8 cellular contexts compared by ENCODE assay signal in genomic region chr12:121803861-121804416, GRCh38. TPM values are rescaled to one million over a fixed set of nuclear protein-coding genes. Genes with fewer than 3 reads are reported as not detected.
DNase-seq lines count a peak whose midpoint lies in the region; ATAC-seq and TF ChIP-seq lines count a peak whose summit lies in the region.

Gene SETD1B, plus strand, starts transcription at chr12:121804009. Its CDS starts 729 bp downstream, at chr12:121804738.

- H3K4me1 Mint-ChIP-seq in activated T-helper 1 cell treated with anti-CD3 and anti-CD28 coated beads, Interleukin-12 subunit alpha, Interleukin-12 subunit beta, Interleukin-2, Interleukin-4 antibody, amounts not matched to agents 30 ng/mL and 10 ng/mL and 1 ng/mL, durations not matched to agents 14 hours and 24 hours and 36 hours (ENCODE audit: low read depth): peaks cover 31% of the 10 kb centered on the region
- peaks cover 35 to 50% of the 10 kb centered on the region in 2 donors for H3K4me1 Mint-ChIP-seq in natural killer cell

- peaks cover 24% of the 10 kb centered on the region for H3K36me3 Mint-ChIP-seq in activated T-helper 1 cell treated with anti-CD3 and anti-CD28 coated beads, Interleukin-12 subunit alpha, Interleukin-12 subunit beta, Interleukin-2, Interleukin-4 antibody, amounts not matched to agents 30 ng/mL and 10 ng/mL and 1 ng/mL, durations not matched to agents 14 hours and 24 hours and 36 hours (ENCODE audit: low read depth)
- no peaks in the 10 kb centered on the region for H3K36me3 Mint-ChIP-seq in natural killer cell

- no peaks in the 10 kb centered on the region for H3K27me3 ChIP-seq in uterus

- H3K4me3 ChIP-seq in fibroblast of the aortic adventitia (ENCODE audit: low read depth, low read length) (peak within 1 kb of the TSS; percentile 80), uterus (peak within 1 kb of the TSS; percentile 79 to 85)

- H3K27me3 Mint-ChIP-seq in activated T-helper 1 cell treated with anti-CD3 and anti-CD28 coated beads, Interleukin-12 subunit alpha, Interleukin-12 subunit beta, Interleukin-2, Interleukin-4 antibody, amounts not matched to agents 30 ng/mL and 10 ng/mL and 1 ng/mL, durations not matched to agents 14 hours and 24 hours and 36 hours (ENCODE audit: insufficient read depth): peaks cover 2% of the 10 kb centered on the region
- no peaks in the 10 kb centered on the region for H3K27me3 Mint-ChIP-seq in natural killer cell (ENCODE audit: low read depth in 2 of 2)

- no peaks in the 10 kb centered on the region for H3K36me3 ChIP-seq in uterus

- H3K9me3 Mint-ChIP-seq in activated T-helper 1 cell treated with anti-CD3 and anti-CD28 coated beads, Interleukin-12 subunit alpha, Interleukin-12 subunit beta, Interleukin-2, Interleukin-4 antibody, amounts not matched to agents 30 ng/mL and 10 ng/mL and 1 ng/mL, durations not matched to agents 14 hours and 24 hours and 36 hours: no peaks in the 10 kb centered on the region
- no peaks in the 10 kb centered on the region for H3K9me3 Mint-ChIP-seq in natural killer cell

- TF ChIP-seq CTCF in fibroblast of the aortic adventitia (IDR thresholded peaks at IDR 0.05; ENCODE audit: insufficient read depth, low read length) (no peak), natural killer cell (IDR thresholded peaks at IDR 0.05) (no peak), uterus (IDR thresholded peaks at IDR 0.05) (no peak)

- peaks cover 1 to 19% of the 10 kb centered on the region in 2 donors for H3K4me1 ChIP-seq in uterus

- no peaks in the 10 kb centered on the region for H3K9me3 ChIP-seq in uterus

- H3K4me3 Mint-ChIP-seq in activated T-helper 1 cell treated with anti-CD3 and anti-CD28 coated beads, Interleukin-12 subunit alpha, Interleukin-12 subunit beta, Interleukin-2, Interleukin-4 antibody, amounts not matched to agents 30 ng/mL and 10 ng/mL and 1 ng/mL, durations not matched to agents 14 hours and 24 hours and 36 hours: peak within 1 kb of the TSS; percentile 97
- peak within 1 kb of the TSS; percentile 100 for H3K4me3 Mint-ChIP-seq in natural killer cell

- DNase-seq in activated CD4-positive, alpha-beta T cell treated with anti-CD3 and anti-CD28 coated beads for 4 hours: peak; percentile 43 to 52
- DNase-seq in activated CD4-positive, alpha-beta T cell treated with anti-CD3 and anti-CD28 coated beads for 1 hour: no peak
- peak; percentile 2 for DNase-seq in NCI-H748 treated with DMSO at 0.1 percent for 48 hours (lab: John Stamatoyannopoulos, UW)
- DNase-seq in activated T-helper 1 cell treated with anti-CD3 and anti-CD28 coated beads, Interleukin-12 subunit alpha, Interleukin-12 subunit beta, Interleukin-2, Interleukin-4 antibody, amounts not matched to agents 30 ng/mL and 10 ng/mL and 1 ng/mL, durations not matched to agents 14 hours and 24 hours and 36 hours (ENCODE audit: low spot score): peak; percentile 41
- DNase-seq in fibroblast of the aortic adventitia (ENCODE audit: low read depth): peak; percentile 53
- DNase-seq in natural killer cell: peak; percentile 54
- peak; percentile 55 to 62 for DNase-seq in uterus

- ATAC-seq in natural killer cell (peak in 1 of 3 donors; percentile 7), GM21717 (IDR thresholded peaks at IDR 0.05; ENCODE audit: unreplicated experiment) (no peak)

- H3K27ac Mint-ChIP-seq in activated T-helper 1 cell treated with anti-CD3 and anti-CD28 coated beads, Interleukin-12 subunit alpha, Interleukin-12 subunit beta, Interleukin-2, Interleukin-4 antibody, amounts not matched to agents 30 ng/mL and 10 ng/mL and 1 ng/mL, durations not matched to agents 14 hours and 24 hours and 36 hours: peak within 1 kb of the TSS; percentile 97
- H3K27ac Mint-ChIP-seq in natural killer cell: peak within 1 kb of the TSS; percentile 100

- intact Hi-C loops in activated T-helper 1 cell treated with anti-CD3 and anti-CD28 coated beads, Interleukin-12 subunit alpha, Interleukin-12 subunit beta, Interleukin-2, Interleukin-4 antibody, amounts not matched to agents 30 ng/mL and 10 ng/mL and 1 ng/mL, durations not matched to agents 14 hours and 24 hours and 36 hours (cut with micrococcal nuclease): loop anchor here (1.0 to 10.0 kb wide), 7 partner anchors 7 to 1269 kb away; partner anchors contain the start of genes HCAR1, RNF10, RNF34 and ZCCHC8
- intact Hi-C loops in natural killer cell (cut with micrococcal nuclease) (loop anchor here (2.0 to 5.0 kb wide), 4 partner anchors 15 to 698 kb away; partner anchors contain the start of genes ORAI1, PSMD9 and ZCCHC8), uterus (cut with DNase I; ENCODE audit: low total_unique reads) (no loop called here)

- TF ChIP-seq POLR2A in uterus (IDR thresholded peaks at IDR 0.05): peak; percentile 8 to 36

- peak within 1 kb of the TSS; percentile 100 for H3K27ac ChIP-seq in uterus

RNA-seq across cellular contexts. Expression of gene SETD1B, which starts in this region (rescaled TPM):
- total RNA-seq in activated T-helper 1 cell treated with anti-CD3 and anti-CD28 coated beads, Interleukin-12 subunit alpha, Interleukin-12 subunit beta, Interleukin-2, Interleukin-4 antibody, amounts not matched to agents 30 ng/mL and 10 ng/mL and 1 ng/mL, durations not matched to agents 14 hours and 24 hours and 36 hours: 32.0 and 33.0 TPM in 2 replicates
- 5.0 and 6.1 TPM in 2 replicates for total RNA-seq in fibroblast of the aortic adventitia (ENCODE audit: low replicate concordance)
- total RNA-seq in natural killer cell: 10 to 100 TPM; 55.1 to 57.5 (median 56.2) TPM
- 10 to 100 TPM in 1 of 4 donors, 1 to 10 TPM in 3; 1.3 to 63.6 (median 5.6) TPM for total RNA-seq in uterus
